Comparison of ENCODE assay signal across 16 cellular contexts in genomic region chr7:21113609-21114416, GRCh38.
A peak's percentile ranks its signal among the peaks of the same experiment; 100 is the strongest.
DNase-seq lines count a peak whose midpoint lies in the region; ATAC-seq and FAIRE-seq lines count a peak whose summit lies in the region.
"Had no signal": no experiment of that assay in that cellular context is flagged by ENCODE, and none has a peak within 500 bp of the region (broad histone marks: within the 10 kb centered on the region; RNA-seq: fewer than 3 reads in every experiment).

No MANE protein-coding gene starts in this region.

- FAIRE-seq in GM19239 (lab: Jason Lieb, UNC) (no peak), HTR-8/SVneo (lab: Jason Lieb, UNC) (no peak)
- FAIRE-seq: A204.1 had no signal

- ATAC-seq in HG03175 (IDR thresholded peaks at IDR 0.05; ENCODE audit: unreplicated experiment), result peak; percentile 82
- ATAC-seq in stimulated activated memory B cell treated with anti-CD40 and anti-IgM and Interleukin-4, amounts not matched to agents 10 μg/mL and 1 μg/mL and 100 μg/mL, for 72 hours, result no peak
- ATAC-seq: PC-3 had no signal

- H3K27ac Mint-ChIP-seq in stimulated activated memory B cell treated with anti-CD40 and anti-IgM and Interleukin-4, amounts not matched to agents 10 μg/mL and 1 μg/mL and 100 μg/mL, for 72 hours, result no peak overlapping the region
- H3K27ac Mint-ChIP-seq: IgD-negative memory B cell had no signal

- in situ Hi-C loops in Caki2 (cut with HindIII; ENCODE audit: low pct_unique_long_range_greater_than_20kb, low sequenced_read_pairs), result no loop called here

- H3K4me1 Mint-ChIP-seq in stimulated activated memory B cell treated with anti-CD40 and anti-IgM and Interleukin-4, amounts not matched to agents 10 μg/mL and 1 μg/mL and 100 μg/mL, for 72 hours, result no peaks in the 10 kb centered on the region
- H3K4me1 Mint-ChIP-seq: IgD-negative memory B cell had no signal

- H3K4me3 Mint-ChIP-seq in stimulated activated memory B cell treated with anti-CD40 and anti-IgM and Interleukin-4, amounts not matched to agents 10 μg/mL and 1 μg/mL and 100 μg/mL, for 72 hours, result no peak overlapping the region
- H3K4me3 Mint-ChIP-seq: IgD-negative memory B cell had no signal

- DNase-seq in Caki2 (ENCODE audit: low read depth) (peak; percentile 95), RPMI7951 (ENCODE audit: low read depth) (peak; percentile 25), kidney glomerular epithelial cell (lab: John Stamatoyannopoulos, UW) (peak; percentile 99), GM19239 (ENCODE audit: insufficient read length, low spot score) (no peak), HTR-8/SVneo (ENCODE audit: insufficient read length, low spot score) (no peak), glomerular visceral epithelial cell (ENCODE audit: extremely low spot score) (no peak)
- DNase-seq: DMS 273 treated with DMSO at 0.1 percent for 48 hours, GF-D8, GOT3, NCI-H1436 treated with DMSO at 0.1 percent for 48 hours, NCI-H774, PC-3 had no signal

- no peaks in the 10 kb centered on the region for H3K36me3 Mint-ChIP-seq in stimulated activated memory B cell treated with anti-CD40 and anti-IgM and Interleukin-4, amounts not matched to agents 10 μg/mL and 1 μg/mL and 100 μg/mL, for 72 hours
- H3K36me3 Mint-ChIP-seq: IgD-negative memory B cell had no signal

- no peaks in the 10 kb centered on the region for H3K9me3 Mint-ChIP-seq in stimulated activated memory B cell treated with anti-CD40 and anti-IgM and Interleukin-4, amounts not matched to agents 10 μg/mL and 1 μg/mL and 100 μg/mL, for 72 hours
- H3K9me3 Mint-ChIP-seq: IgD-negative memory B cell had no signal

- H3K27me3 Mint-ChIP-seq in stimulated activated memory B cell treated with anti-CD40 and anti-IgM and Interleukin-4, amounts not matched to agents 10 μg/mL and 1 μg/mL and 100 μg/mL, for 72 hours, result peaks cover 17% of the 10 kb centered on the region

Comparison
In these comparisons a context has a peak if more than half of its experiments do, and no peak if none do; other contexts are left out.
1. DNase-seq: peak in Caki2 (single experiment), RPMI7951 (single experiment) and kidney glomerular epithelial cell (single experiment); none in GM19239 (single experiment), HTR-8/SVneo (single experiment) and glomerular visceral epithelial cell (single experiment).